In genomic region chr1:177799746-177800145, GRCh38 we compare ENCODE assay signal across 1 cellular context.
TF ChIP-seq lines count a peak whose summit lies in the region.

No MANE protein-coding gene starts in this region.

TF ChIP-seq in GM23338, 12 proteins besides CTCF, POLR2A, EP300 and RAD21 (continued from another document):
- TF ChIP-seq REST (IDR thresholded peaks at IDR 0.05; ENCODE audit: unreplicated experiment) = no peak
- no peak for TF ChIP-seq POLR2AphosphoS5 (IDR thresholded peaks at IDR 0.05; ENCODE audit: low read depth)
- no peak for TF ChIP-seq ZNF114 (CRISPR knock-in tag; IDR thresholded peaks at IDR 0.05)
- no peak for TF ChIP-seq EZH2 (IDR thresholded peaks at IDR 0.05; ENCODE audit: low read depth, unreplicated experiment)
- no peak for TF ChIP-seq ZNF462 (CRISPR knock-in tag; IDR thresholded peaks at IDR 0.05)
- no peak for TF ChIP-seq JUNB (IDR thresholded peaks at IDR 0.05; ENCODE audit: unreplicated experiment)
- TF ChIP-seq ZNF331 (CRISPR knock-in tag; IDR thresholded peaks at IDR 0.05; ENCODE audit: low read depth) = no peak
- TF ChIP-seq ETS1 (IDR thresholded peaks at IDR 0.05) = no peak
- TF ChIP-seq STAT1 (IDR thresholded peaks at IDR 0.05; ENCODE audit: unreplicated experiment) = no peak
- TF ChIP-seq CREB1 (CRISPR knock-in tag; IDR thresholded peaks at IDR 0.05; ENCODE audit: low read depth) = no peak
